24 cellular contexts compared by ENCODE assay signal in genomic region chrX:154016366-154017076, GRCh38.
"Had no signal": no experiment of that assay in that cellular context is flagged by ENCODE, and none has a peak within 500 bp of the region (broad histone marks: within the 10 kb centered on the region; RNA-seq: fewer than 3 reads in every experiment).

No MANE protein-coding gene starts in this region.

- H3K9me3 ChIP-seq: breast epithelium, colonic mucosa, esophagus muscularis mucosa, gastrocnemius medialis, left ventricle myocardium inferior, ovary, psoas muscle, right atrium auricular region, testis, vagina had no signal

- H3K27ac ChIP-seq: breast epithelium, colonic mucosa, esophagus muscularis mucosa, gastrocnemius medialis, left ventricle myocardium inferior, ovary, psoas muscle, right atrium auricular region, testis, vagina had no signal

- H3K36me3 Mint-ChIP-seq: activated naive CD4-positive, alpha-beta T cell treated with anti-CD3 and anti-CD28 coated beads, Interleukin-2, amount 50 U/mL, for 24 hours; natural killer cell; type B pancreatic cell had no signal

- H3K36me3 ChIP-seq: breast epithelium, colonic mucosa, ovary had no signal

- H3K4me1 ChIP-seq: breast epithelium, colonic mucosa had no signal

- DNase-seq: activated B cell treated with CpG ODN at 0.5 μM for 24 hours; activated CD4-positive, alpha-beta memory T cell treated with anti-CD3 and anti-CD28 coated beads for 36 hours; activated CD4-positive, alpha-beta T cell treated with anti-CD3 and anti-CD28 coated beads for 36 hours; activated gamma-delta T cell; amniotic stem cell; colonic mucosa; gastrocnemius medialis; hippocampal formation; left ventricle myocardium inferior; natural killer cell; ovary; psoas muscle; stimulated activated CD4-positive, alpha-beta T cell treated with anti-CD3 and anti-CD28 coated beads, Interleukin-12 subunit alpha, Interleukin-12 subunit beta, amount 100 ng/mL, for 4 hours; stimulated activated CD4-positive, alpha-beta T cell treated with anti-CD3 and anti-CD28 coated beads, Interleukin-4, amount 100 ng/mL, for 4 hours; T1000; testis had no signal

- ATAC-seq: activated CD4-positive, alpha-beta T cell treated with anti-CD3 and anti-CD28 coated beads for 36 hours; gastrocnemius medialis; natural killer cell; psoas muscle had no signal

- H3K9me3 Mint-ChIP-seq: activated B cell treated with CpG ODN at 0.5 μM for 24 hours; activated CD4-positive, alpha-beta memory T cell treated with anti-CD3 and anti-CD28 coated beads for 36 hours; activated naive CD4-positive, alpha-beta T cell treated with anti-CD3 and anti-CD28 coated beads, Interleukin-2, amount 50 U/mL, for 24 hours; mesothelial cell of epicardium; natural killer cell; T-helper 1 cell treated with Interleukin-12 subunit alpha and Interleukin-12 subunit beta and Interleukin-4 antibody, amounts not matched to agents 30 μg/mL and 1 μg/mL, for 36 hours; type B pancreatic cell had no signal

- H3K4me3 Mint-ChIP-seq: activated B cell treated with CpG ODN at 0.5 μM for 24 hours; activated CD4-positive, alpha-beta memory T cell treated with anti-CD3 and anti-CD28 coated beads for 36 hours; activated CD4-positive, alpha-beta T cell treated with anti-CD3 and anti-CD28 coated beads for 36 hours; mesothelial cell of epicardium; natural killer cell; type B pancreatic cell had no signal

- H3K27ac Mint-ChIP-seq: natural killer cell, type B pancreatic cell had no signal

- H3K4me3 ChIP-seq: breast epithelium, colonic mucosa, esophagus muscularis mucosa, gastrocnemius medialis, left ventricle myocardium inferior, ovary, psoas muscle, right atrium auricular region, testis, vagina had no signal

- H3K27me3 ChIP-seq: colonic mucosa, esophagus muscularis mucosa, gastrocnemius medialis, ovary, right atrium auricular region, testis, vagina had no signal

- H3K27me3 Mint-ChIP-seq: activated B cell treated with CpG ODN at 0.5 μM for 24 hours; activated CD4-positive, alpha-beta memory T cell treated with anti-CD3 and anti-CD28 coated beads for 36 hours; activated CD4-positive, alpha-beta T cell treated with anti-CD3 and anti-CD28 coated beads for 36 hours; activated naive CD4-positive, alpha-beta T cell treated with anti-CD3 and anti-CD28 coated beads, Interleukin-2, amount 50 U/mL, for 24 hours; type B pancreatic cell had no signal
